ENCODE assay signal across 7 cellular contexts in genomic region chr15:21344500-21344899, GRCh38.
A peak's percentile ranks its signal among the peaks of the same experiment; 100 is the strongest.
DNase-seq lines count a peak whose midpoint lies in the region; ATAC-seq, FAIRE-seq and TF ChIP-seq lines count a peak whose summit lies in the region.
"Not testable (repeated sequence)": the region's sequence is repeated elsewhere in the genome, so short reads cannot be mapped to it uniquely, and the experiment has no call there.

No MANE protein-coding gene starts in this region.

- not testable (repeated sequence) for H3K9me2 ChIP-seq in PC-3 (replicated peaks; ENCODE audit: low read length)

- H3K79me2 ChIP-seq in PC-3 (ENCODE audit: low read length); HepG2 (ENCODE audit: insufficient read depth, low read length): not testable (repeated sequence)

- H3K36me3 Mint-ChIP-seq in activated CD4-positive, alpha-beta T cell treated with anti-CD3 and anti-CD28 coated beads for 36 hours (ENCODE audit: low read depth); effector memory CD8-positive, alpha-beta T cell (ENCODE audit: insufficient read depth); natural killer cell: not testable (repeated sequence)

- POLR2A ChIA-PET in PC-3 (lab: Charles Lee; ENCODE audit: unreplicated experiment); activated CD4-positive, alpha-beta T cell treated with anti-CD3 and anti-CD28 coated beads for 36 hours (lab: Charles Lee); HepG2 (lab: Yijun Ruan, JAX): not testable (repeated sequence)

- TF ChIP-seq RAD21 in HepG2 (CRISPR knock-in tag; IDR thresholded peaks at IDR 0.05): not testable (repeated sequence)

- in situ Hi-C loops in HepG2 (cut with HindIII; ENCODE audit: extremely low pct_ligation_motif_present, low pct_unique_long_range_greater_than_20kb): not testable (repeated sequence)

- not testable (repeated sequence) for BruUV-seq in PC-3 (replicated peaks; lab: Mats Ljungman, UMichigan); HepG2 (replicated peaks; lab: Mats Ljungman, UMichigan)

- not testable (repeated sequence) for TF ChIP-seq EP300 in HepG2 (IDR thresholded peaks at IDR 0.05; ENCODE audit: low read depth in 2 of 2, low read length in 2 of 2); HepG2 (CRISPR knock-in tag; IDR thresholded peaks at IDR 0.05; ENCODE audit: borderline replicate concordance)

- H3K27ac ChIP-seq in PC-3 (ENCODE audit: low read length); HepG2 (ENCODE audit: extremely low read length, insufficient read depth, low read length): not testable (repeated sequence)

- H3K9me3 Mint-ChIP-seq in activated CD4-positive, alpha-beta T cell treated with anti-CD3 and anti-CD28 coated beads for 36 hours (ENCODE audit: low read depth); effector memory CD8-positive, alpha-beta T cell; natural killer cell; stimulated activated naive CD8-positive, alpha-beta T cell treated with anti-CD3 and anti-CD28 coated beads, Interleukin-15, amount 100 ng/mL, for 72 hours: not testable (repeated sequence)

- not testable (repeated sequence) for H3K9me3 ChIP-seq in PC-3 (ENCODE audit: low read length); HepG2 (ENCODE audit: low read length)

- H3K4me1 ChIP-seq in PC-3 (ENCODE audit: insufficient read depth, low read length); HepG2 (ENCODE audit: insufficient read depth, low read length): not testable (repeated sequence)

- peak; percentile 92 for ATAC-seq in PC-3
- ATAC-seq in activated CD4-positive, alpha-beta T cell treated with anti-CD3 and anti-CD28 coated beads for 36 hours: peak; percentile 42
- ATAC-seq in effector memory CD8-positive, alpha-beta T cell (replicated peaks): peak; percentile 33
- peak; percentile 82 for ATAC-seq in left ventricle myocardium superior
- peak; percentile 66 for ATAC-seq in HepG2
- peak in 2 of 3 donors; percentile 34 to 70 for ATAC-seq in natural killer cell
- peak; percentile 33 for ATAC-seq in stimulated activated naive CD8-positive, alpha-beta T cell treated with anti-CD3 and anti-CD28 coated beads, Interleukin-15, amount 100 ng/mL, for 72 hours

- not testable (repeated sequence) for TF ChIP-seq CTCF in PC-3 (conservative IDR thresholded peaks at IDR 0.05; ENCODE audit: low read depth, low read length); HepG2 (CRISPR knock-in tag; IDR thresholded peaks at IDR 0.05); natural killer cell (IDR thresholded peaks at IDR 0.05)

- not testable (repeated sequence) for H3K4me3 ChIP-seq in PC-3 (ENCODE audit: low read length); HepG2 (replicated peaks in 1 of 3; ENCODE audit: insufficient read depth in 1 of 3, low read depth in 2 of 3, low read length in 3 of 3)

- H3K4me3 Mint-ChIP-seq in activated CD4-positive, alpha-beta T cell treated with anti-CD3 and anti-CD28 coated beads for 36 hours; effector memory CD8-positive, alpha-beta T cell; natural killer cell; stimulated activated naive CD8-positive, alpha-beta T cell treated with anti-CD3 and anti-CD28 coated beads, Interleukin-15, amount 100 ng/mL, for 72 hours: not testable (repeated sequence)

- not testable (repeated sequence) for H4K20me1 ChIP-seq in PC-3 (ENCODE audit: low read length); HepG2 (ENCODE audit: insufficient read depth, low read length)

- H3F3A ChIP-seq in PC-3 (ENCODE audit: low read length, unreplicated experiment): not testable (repeated sequence)

- not testable (repeated sequence) for H3K4me1 Mint-ChIP-seq in activated CD4-positive, alpha-beta T cell treated with anti-CD3 and anti-CD28 coated beads for 36 hours; effector memory CD8-positive, alpha-beta T cell (ENCODE audit: low read depth in 2 of 2); natural killer cell; stimulated activated naive CD8-positive, alpha-beta T cell treated with anti-CD3 and anti-CD28 coated beads, Interleukin-15, amount 100 ng/mL, for 72 hours

- not testable (repeated sequence) for H3K4me2 ChIP-seq in PC-3 (ENCODE audit: low read length); HepG2 (ENCODE audit: low read depth, low read length)

- DNase-seq in PC-3; activated CD4-positive, alpha-beta T cell treated with anti-CD3 and anti-CD28 coated beads for 36 hours; effector memory CD8-positive, alpha-beta T cell; left ventricle myocardium superior; HepG2 (ENCODE audit: low spot score); natural killer cell; stimulated activated naive CD8-positive, alpha-beta T cell treated with anti-CD3 and anti-CD28 coated beads, Interleukin-15, amount 100 ng/mL, for 72 hours: not testable (repeated sequence)

- WGBS in HepG2 (ENCODE audit: low lambda C conversion rate): no CpG with 5 or more reads among the region's 41 CpGs

- not testable (repeated sequence) for H2AFZ ChIP-seq in PC-3 (ENCODE audit: low read length); HepG2 (ENCODE audit: low read length)

- CTCF ChIA-PET in PC-3 (lab: Charles Lee); activated CD4-positive, alpha-beta T cell treated with anti-CD3 and anti-CD28 coated beads for 36 hours (lab: Charles Lee); HepG2 (lab: Yijun Ruan, JAX; ENCODE audit: low intra/inter-chr PET ratio, low total read pairs): not testable (repeated sequence)

- FAIRE-seq in HepG2 (lab: Jason Lieb, UNC): not testable (repeated sequence)

- H3K36me3 ChIP-seq in PC-3 (ENCODE audit: low read depth, low read length); HepG2 (replicated peaks in 1 of 2; ENCODE audit: control insufficient read depth in 1 of 2, insufficient read depth in 2 of 2, low read length in 2 of 2): not testable (repeated sequence)

- not testable (repeated sequence) for H3K9ac ChIP-seq in PC-3 (ENCODE audit: low read length); HepG2 (ENCODE audit: insufficient read depth, low read depth, low read length)

- H3K27me3 ChIP-seq in PC-3 (ENCODE audit: low read length); HepG2 (ENCODE audit: control insufficient read depth in 1 of 2, insufficient read depth in 2 of 2, low read length in 2 of 2): not testable (repeated sequence)

- intact Hi-C loops in PC-3 (cut with micrococcal nuclease); activated CD4-positive, alpha-beta T cell treated with anti-CD3 and anti-CD28 coated beads for 36 hours (cut with DNase I, micrococcal nuclease); left ventricle myocardium superior (cut with micrococcal nuclease); HepG2 (cut with micrococcal nuclease; ENCODE audit: unreplicated experiment); natural killer cell (cut with micrococcal nuclease): not testable (repeated sequence)

- TF ChIP-seq POLR2A in HepG2 (IDR thresholded peaks at IDR 0.05; ENCODE audit: insufficient read depth in 1 of 2, low read depth in 2 of 2, low read length in 2 of 2): not testable (repeated sequence)

- H3K27ac Mint-ChIP-seq in activated CD4-positive, alpha-beta T cell treated with anti-CD3 and anti-CD28 coated beads for 36 hours; effector memory CD8-positive, alpha-beta T cell; natural killer cell; stimulated activated naive CD8-positive, alpha-beta T cell treated with anti-CD3 and anti-CD28 coated beads, Interleukin-15, amount 100 ng/mL, for 72 hours: not testable (repeated sequence)

- not testable (repeated sequence) for H3K27me3 Mint-ChIP-seq in activated CD4-positive, alpha-beta T cell treated with anti-CD3 and anti-CD28 coated beads for 36 hours; effector memory CD8-positive, alpha-beta T cell; natural killer cell (ENCODE audit: low read depth in 2 of 2); stimulated activated naive CD8-positive, alpha-beta T cell treated with anti-CD3 and anti-CD28 coated beads, Interleukin-15, amount 100 ng/mL, for 72 hours

Comparison
In these comparisons a context has a peak if more than half of its experiments do, and no peak if none do; other contexts are left out.
1. ATAC-seq: peak in every context shown above with its lines; median percentile 92 in PC-3; 82 in left ventricle myocardium superior; 66 in HepG2; 52 in natural killer cell; 42 in activated CD4-positive, alpha-beta T cell treated with anti-CD3 and anti-CD28 coated beads for 36 hours; 33 in effector memory CD8-positive, alpha-beta T cell; 33 in stimulated activated naive CD8-positive, alpha-beta T cell treated with anti-CD3 and anti-CD28 coated beads, Interleukin-15, amount 100 ng/mL, for 72 hours.